ENCODE assay signal across 8 cellular contexts in genomic region chr13:48233097-48233885, GRCh38. TPM values are rescaled to one million over a fixed set of nuclear protein-coding genes. Genes with fewer than 3 reads are reported as not detected.
DNase-seq lines count a peak whose midpoint lies in the region; ATAC-seq and TF ChIP-seq lines count a peak whose summit lies in the region.

Gene ITM2B (plus strand): TSS chr13:48233206. CDS start chr13:48233361, 155 bp downstream.

- H3K4me1 ChIP-seq in mesenchymal stem cell (ENCODE audit: control insufficient read depth, insufficient read depth, low read depth, low read length), result peaks cover 9% of the 10 kb centered on the region

- H3K27ac Mint-ChIP-seq in effector memory CD8-positive, alpha-beta T cell, result peak within 1 kb of the TSS; percentile 97

- peak within 1 kb of the TSS; percentile 83 for H2BK5ac ChIP-seq in mesenchymal stem cell (ENCODE audit: low read depth, low read length, poor library complexity, severe bottlenecking)

- H2AFZ ChIP-seq in mesenchymal stem cell (ENCODE audit: low read depth, low read length), result peak within 1 kb of the TSS; percentile 78

- peak within 1 kb of the TSS; percentile 93 to 94 for H3K4me3 Mint-ChIP-seq in effector memory CD8-positive, alpha-beta T cell

- no peak for DNase-seq in AG04450 (ENCODE audit: low read depth, low spot score)
- DNase-seq in NCI-H82 (lab: John Stamatoyannopoulos, UW), result peak; percentile 89
- peak; percentile 13 to 50 for DNase-seq in activated CD8-positive, alpha-beta memory T cell treated with anti-CD3 and anti-CD28 coated beads for 1 hour (ENCODE audit: extremely low read depth in 1 of 2, low read depth in 1 of 2)
- peak; percentile 44 to 57 (median 45) for DNase-seq in effector memory CD8-positive, alpha-beta T cell
- DNase-seq in mesenchymal stem cell, result peak; percentile 73
- peak; percentile 21 for DNase-seq in stimulated activated CD8-positive, alpha-beta memory T cell treated with anti-CD3 and anti-CD28 coated beads, Interleukin-15, amount 100 ng/mL, for 1 hour (ENCODE audit: low read depth)

- peak within 1 kb of the TSS; percentile 79 for H4K91ac ChIP-seq in mesenchymal stem cell (ENCODE audit: low read length)

- peak within 1 kb of the TSS; percentile 93 to 97 for H3K18ac ChIP-seq in mesenchymal stem cell (ENCODE audit: low read depth in 1 of 2, low read length in 2 of 2)

- POLR2A ChIA-PET in AG04450 (lab: Yijun Ruan, JAX), result interaction anchor here (1.0 to 1.4 kb wide), 6 partner anchors 12 to 153 kb away, joined by 3 to 8 read pairs (median 4); partner anchors contain the start of genes MED4 and RB1

- H3K27me3 ChIP-seq in AG04450 (ENCODE audit: control insufficient read depth, insufficient read depth, low read length) (peaks cover 1% of the 10 kb centered on the region), mesenchymal stem cell (ENCODE audit: control insufficient read depth in 1 of 2, insufficient read depth in 1 of 2, low read length in 2 of 2) (no peaks in the 10 kb centered on the region)

- H3K9ac ChIP-seq in mesenchymal stem cell (ENCODE audit: low read length), result peak within 1 kb of the TSS; percentile 98

- under 1% methylated on average over 77 of the region's 87 CpGs for WGBS in mesenchymal stem cell

- ATAC-seq in HG03097 (IDR thresholded peaks at IDR 0.05; ENCODE audit: low FRiP score, unreplicated experiment), result peak; percentile 53
- ATAC-seq in effector memory CD8-positive, alpha-beta T cell (replicated peaks), result peak; percentile 68

- H3K27ac ChIP-seq in AG04450 (ENCODE audit: low read depth, low read length) (peak within 1 kb of the TSS; percentile 62), mesenchymal stem cell (ENCODE audit: low read length, poor library complexity, severe bottlenecking) (peak within 1 kb of the TSS; percentile 78)

- no peaks in the 10 kb centered on the region for H3K27me3 Mint-ChIP-seq in effector memory CD8-positive, alpha-beta T cell

- H3K36me3 Mint-ChIP-seq in effector memory CD8-positive, alpha-beta T cell (ENCODE audit: insufficient read depth), result peaks cover 41% of the 10 kb centered on the region

- peaks cover 0 to 13% of the 10 kb centered on the region in 2 experiments for H3K36me3 ChIP-seq in mesenchymal stem cell (ENCODE audit: control insufficient read depth in 1 of 2, insufficient read depth in 2 of 2, low read depth in 1 of 2, low read length in 2 of 2)

- H2AK5ac ChIP-seq in mesenchymal stem cell (ENCODE audit: low read length, severe bottlenecking), result peak within 1 kb of the TSS; percentile 50

- TF ChIP-seq CTCF in AG04450 (IDR thresholded peaks at IDR 0.05; ENCODE audit: low read depth, low read length), result peak; percentile 22; the same call in 1 of the 2 replicates

- peak within 1 kb of the TSS; percentile 79 for H3K4me2 ChIP-seq in mesenchymal stem cell (ENCODE audit: low read length, poor library complexity, severe bottlenecking)

- H3K9me3 ChIP-seq in AG04450 (ENCODE audit: control insufficient read depth, insufficient read depth, low read length) (no peaks in the 10 kb centered on the region), mesenchymal stem cell (ENCODE audit: control insufficient read depth, low read length) (no peaks in the 10 kb centered on the region)

- H2BK15ac ChIP-seq in mesenchymal stem cell (ENCODE audit: low read depth, poor library complexity, severe bottlenecking), result peak within 1 kb of the TSS; percentile 55

- H4K8ac ChIP-seq in mesenchymal stem cell (ENCODE audit: low read length), result peak within 1 kb of the TSS; percentile 92

- H3K4me1 Mint-ChIP-seq in effector memory CD8-positive, alpha-beta T cell (ENCODE audit: low read depth in 2 of 2), result peaks cover 34 to 41% of the 10 kb centered on the region in 2 donors

- peak within 1 kb of the TSS in 1 of 2 experiments; percentile 4 for H2BK12ac ChIP-seq in mesenchymal stem cell (ENCODE audit: low read length in 2 of 2)

- H3K14ac ChIP-seq in mesenchymal stem cell (ENCODE audit: low read length in 2 of 2), result peak within 1 kb of the TSS; percentile 36 to 95

- no peaks in the 10 kb centered on the region for H3K9me3 Mint-ChIP-seq in effector memory CD8-positive, alpha-beta T cell

- peak within 1 kb of the TSS in 1 of 2 experiments; percentile 51 for H3K23ac ChIP-seq in mesenchymal stem cell (ENCODE audit: low read length in 2 of 2)

- peak; percentile 43 for TF ChIP-seq POLR2A in GM18526 (IDR thresholded peaks at IDR 0.05; ENCODE audit: extremely low read depth, insufficient read length)

- CTCF ChIA-PET in AG04450 (lab: Charles Lee), result interaction anchor here (1.1 kb wide), 1 partner anchor 348 kb away, joined by 7 read pairs; no protein-coding TSS in a partner anchor

- H3K79me1 ChIP-seq in mesenchymal stem cell (replicated peaks; ENCODE audit: low read length, poor library complexity, severe bottlenecking), result peaks cover 4% of the 10 kb centered on the region

- H3K4ac ChIP-seq in mesenchymal stem cell (ENCODE audit: low read depth in 1 of 2, low read length in 2 of 2), result peak within 1 kb of the TSS; percentile 79 to 83

- H3K4me3 ChIP-seq in AG04450 (ENCODE audit: low read depth, low read length) (peak within 1 kb of the TSS; percentile 98), mesenchymal stem cell (ENCODE audit: insufficient read depth in 1 of 2, low read depth in 1 of 2, low read length in 2 of 2) (peak within 1 kb of the TSS; percentile 93 to 97)

- peak within 1 kb of the TSS; percentile 56 for H2BK120ac ChIP-seq in mesenchymal stem cell (ENCODE audit: low read depth, low read length)

RNA-seq across cellular contexts. Expression of gene ITM2B, which starts in this region (rescaled TPM):
- 341 and 417 TPM in 2 replicates for polyA plus RNA-seq in AG04450 (2011; rRNA removed)
- polyA minus RNA-seq in AG04450 (2011; rRNA and poly(A)+ RNA removed), result 32.6 and 68.1 TPM in 2 replicates
- polyA plus RNA-seq in mesenchymal stem cell (2013, experiment 1 of 2), result 356 TPM
- polyA plus RNA-seq in mesenchymal stem cell (2013, experiment 2 of 2), result 375 TPM
